In genomic region chr21:10397495-10397915, GRCh38 we compare ENCODE assay signal across 7 cellular contexts.
DNase-seq lines count a peak whose midpoint lies in the region; ATAC-seq and TF ChIP-seq lines count a peak whose summit lies in the region.
"Not testable (repeated sequence)": the region's sequence is repeated elsewhere in the genome, so short reads cannot be mapped to it uniquely, and the experiment has no call there.

No MANE protein-coding gene starts in this region.

- ATAC-seq in SK-N-SH treated with all-trans-retinoic acid at 6 μM for 48 hours (peak; percentile 12; the same call in 2 of the 3 replicates), body of pancreas (peak; percentile 12), left ventricle myocardium superior (peak; percentile 4), right lobe of liver (peak; percentile 8 to 23 (median 18)), naive B cell (ENCODE audit: low read depth in 2 of 2) (peak; percentile 10 to 13), sciatic nerve (peak; percentile 15)
- ATAC-seq in stimulated activated naive CD8-positive, alpha-beta T cell treated with anti-CD3 and anti-CD28 coated beads, Interleukin-15, Interleukin-2, amounts not matched to agents 100 U/mL and 50 U/mL, for 24 hours = peak; percentile 7

- H3K27me3 Mint-ChIP-seq in naive B cell = not testable (repeated sequence)

- H3K27me3 ChIP-seq in body of pancreas, right lobe of liver: not testable (repeated sequence)

- not testable (repeated sequence) for H3K4me1 ChIP-seq in body of pancreas, right lobe of liver

- WGBS in body of pancreas, 2 donors = 52 to 59% methylated on average over 13 of the region's 13 CpGs
- WGBS in right lobe of liver (ENCODE audit: insufficient coverage, low coverage, low lambda C conversion rate, missing lambda C conversion rate) = 47% methylated on average over 12 of the region's 13 CpGs

- peaks cover 0 to 15% (median 0%) of the 10 kb centered on the region in 3 donors for H3K9me3 ChIP-seq in body of pancreas
- H3K9me3 ChIP-seq in right lobe of liver = not testable (repeated sequence)

- intact Hi-C loops in body of pancreas (cut with DNase I); left ventricle myocardium superior (cut with micrococcal nuclease); right lobe of liver (cut with DNase I); sciatic nerve (cut with DNase I): not testable (repeated sequence)

- not testable (repeated sequence) for DNase-seq in body of pancreas; left ventricle myocardium superior; naive B cell; sciatic nerve (ENCODE audit: low spot score); stimulated activated naive CD8-positive, alpha-beta T cell treated with anti-CD3 and anti-CD28 coated beads, Interleukin-15, Interleukin-2, amounts not matched to agents 100 U/mL and 50 U/mL, for 24 hours
- DNase-seq in right lobe of liver = peak in 1 of 3 donors; percentile 48

- TF ChIP-seq CTCF in body of pancreas (IDR thresholded peaks at IDR 0.05); right lobe of liver (IDR thresholded peaks at IDR 0.05): not testable (repeated sequence)

- not testable (repeated sequence) for H3K27ac ChIP-seq in body of pancreas, right lobe of liver

- not testable (repeated sequence) for H3K4me1 Mint-ChIP-seq in naive B cell

- H3K27ac Mint-ChIP-seq in naive B cell = not testable (repeated sequence)

- not testable (repeated sequence) for H3K4me3 Mint-ChIP-seq in naive B cell

- not testable (repeated sequence) for H3K4me3 ChIP-seq in body of pancreas, right lobe of liver

- not testable (repeated sequence) for H3K36me3 Mint-ChIP-seq in naive B cell

- H3K36me3 ChIP-seq in body of pancreas (replicated peaks in 1 of 2; ENCODE audit: insufficient read depth in 1 of 2, low read depth in 2 of 2); right lobe of liver: not testable (repeated sequence)

- H3K9me3 Mint-ChIP-seq in naive B cell = not testable (repeated sequence)

- TF ChIP-seq POLR2A in body of pancreas (IDR thresholded peaks at IDR 0.05); right lobe of liver (IDR thresholded peaks at IDR 0.05): not testable (repeated sequence)
